Comparison of ENCODE assay signal across 2 cellular contexts in the genomic region with DNA sequence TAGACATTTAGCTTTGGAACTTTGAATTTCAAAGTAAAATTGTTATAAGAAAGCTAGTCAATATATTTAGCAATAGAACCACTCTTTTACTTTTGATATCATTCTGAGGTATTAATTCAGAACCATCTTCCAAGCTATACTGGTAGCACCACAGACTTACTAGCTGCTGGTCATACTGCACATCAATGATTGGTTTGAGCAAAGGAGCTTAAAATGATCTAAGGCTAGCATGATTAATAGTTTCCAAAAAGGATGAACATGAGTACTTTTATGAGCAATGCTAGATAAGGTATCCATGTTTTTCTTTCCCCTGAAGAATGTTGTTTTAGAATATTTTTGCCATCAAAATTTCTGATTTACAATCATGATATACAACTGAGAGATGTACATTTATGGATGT.
TF ChIP-seq lines count a peak whose summit lies in the region.

No MANE protein-coding gene starts in this region.

TF ChIP-seq in GM23338, 12 proteins besides CTCF, POLR2A, EP300 and RAD21 (continues in another document):
- TF ChIP-seq ZNF114 (CRISPR knock-in tag; IDR thresholded peaks at IDR 0.05) (no peak), POLR2AphosphoS5 (IDR thresholded peaks at IDR 0.05; ENCODE audit: low read depth) (no peak), JUNB (IDR thresholded peaks at IDR 0.05; ENCODE audit: unreplicated experiment) (no peak), ETS1 (IDR thresholded peaks at IDR 0.05) (no peak), ZNF331 (CRISPR knock-in tag; IDR thresholded peaks at IDR 0.05; ENCODE audit: low read depth) (no peak), STAT1 (IDR thresholded peaks at IDR 0.05; ENCODE audit: unreplicated experiment) (no peak), NANOG (IDR thresholded peaks at IDR 0.05; ENCODE audit: borderline replicate concordance) (no peak), CREB1 (CRISPR knock-in tag; IDR thresholded peaks at IDR 0.05; ENCODE audit: low read depth) (no peak), EZH2phosphoT487 (IDR thresholded peaks at IDR 0.05; ENCODE audit: unreplicated experiment) (no peak)
- TF ChIP-seq, protein P1, sequence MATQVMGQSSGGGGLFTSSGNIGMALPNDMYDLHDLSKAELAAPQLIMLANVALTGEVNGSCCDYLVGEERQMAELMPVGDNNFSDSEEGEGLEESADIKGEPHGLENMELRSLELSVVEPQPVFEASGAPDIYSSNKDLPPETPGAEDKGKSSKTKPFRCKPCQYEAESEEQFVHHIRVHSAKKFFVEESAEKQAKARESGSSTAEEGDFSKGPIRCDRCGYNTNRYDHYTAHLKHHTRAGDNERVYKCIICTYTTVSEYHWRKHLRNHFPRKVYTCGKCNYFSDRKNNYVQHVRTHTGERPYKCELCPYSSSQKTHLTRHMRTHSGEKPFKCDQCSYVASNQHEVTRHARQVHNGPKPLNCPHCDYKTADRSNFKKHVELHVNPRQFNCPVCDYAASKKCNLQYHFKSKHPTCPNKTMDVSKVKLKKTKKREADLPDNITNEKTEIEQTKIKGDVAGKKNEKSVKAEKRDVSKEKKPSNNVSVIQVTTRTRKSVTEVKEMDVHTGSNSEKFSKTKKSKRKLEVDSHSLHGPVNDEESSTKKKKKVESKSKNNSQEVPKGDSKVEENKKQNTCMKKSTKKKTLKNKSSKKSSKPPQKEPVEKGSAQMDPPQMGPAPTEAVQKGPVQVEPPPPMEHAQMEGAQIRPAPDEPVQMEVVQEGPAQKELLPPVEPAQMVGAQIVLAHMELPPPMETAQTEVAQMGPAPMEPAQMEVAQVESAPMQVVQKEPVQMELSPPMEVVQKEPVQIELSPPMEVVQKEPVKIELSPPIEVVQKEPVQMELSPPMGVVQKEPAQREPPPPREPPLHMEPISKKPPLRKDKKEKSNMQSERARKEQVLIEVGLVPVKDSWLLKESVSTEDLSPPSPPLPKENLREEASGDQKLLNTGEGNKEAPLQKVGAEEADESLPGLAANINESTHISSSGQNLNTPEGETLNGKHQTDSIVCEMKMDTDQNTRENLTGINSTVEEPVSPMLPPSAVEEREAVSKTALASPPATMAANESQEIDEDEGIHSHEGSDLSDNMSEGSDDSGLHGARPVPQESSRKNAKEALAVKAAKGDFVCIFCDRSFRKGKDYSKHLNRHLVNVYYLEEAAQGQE (IDR thresholded peaks at IDR 0.05; ENCODE audit: unreplicated experiment) = no peak

TF ChIP-seq in WTC11, 78 proteins besides CTCF, POLR2A, EP300 and RAD21:
- TF ChIP-seq NFYB (CRISPR knock-in tag; conservative IDR thresholded peaks at IDR 0.05; ENCODE audit: low read depth) (no peak), ATF2 (CRISPR knock-in tag; IDR thresholded peaks at IDR 0.05; ENCODE audit: borderline replicate concordance, low read depth) (no peak)
